17 cellular contexts compared by ENCODE assay signal in the genomic region with DNA sequence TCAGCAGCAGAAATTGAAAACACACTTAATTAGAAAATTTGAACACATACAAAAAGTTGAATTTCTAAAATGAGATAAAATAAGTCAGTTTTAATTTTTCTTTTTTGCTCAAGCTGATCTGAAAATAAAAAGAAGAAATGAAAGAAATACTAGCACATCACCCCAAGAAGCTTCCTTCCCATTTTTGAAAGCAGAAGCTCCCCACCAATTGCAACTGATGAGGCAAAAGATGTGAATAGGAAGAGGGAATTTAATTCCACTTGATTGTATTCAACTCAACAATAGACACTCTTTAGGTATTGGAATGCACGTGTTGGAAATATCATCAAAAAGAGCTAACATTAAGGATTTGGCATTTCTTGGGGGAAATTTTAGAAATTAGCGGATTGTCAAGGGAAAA.
DNase-seq lines count a peak whose midpoint lies in the region; ATAC-seq and TF ChIP-seq lines count a peak whose summit lies in the region.
"Had no signal": no experiment of that assay in that cellular context is flagged by ENCODE, and none has a peak within 500 bp of the region (broad histone marks: within the 10 kb centered on the region; RNA-seq: fewer than 3 reads in every experiment).

No MANE protein-coding gene starts in this region.

- no peak overlapping the region for H2AFZ ChIP-seq in OCI-LY3 (ENCODE audit: low read depth, low read length)

- peaks cover 35% of the 10 kb centered on the region for H3K4me1 ChIP-seq in OCI-LY3 (ENCODE audit: low read length)

- no peaks in the 10 kb centered on the region for H3K9me3 ChIP-seq in OCI-LY3 (ENCODE audit: insufficient read depth, low read length)

- DNase-seq in SKM-1 treated with dmso at 0.1 percent for 144 hours (lab: John Stamatoyannopoulos, UW; ENCODE audit: unreplicated experiment) = peak; percentile 28
- no peak for DNase-seq in SKM-1 (lab: John Stamatoyannopoulos, UW; ENCODE audit: unreplicated experiment)
- peak; percentile 36 for DNase-seq in germinal center (ENCODE audit: low spot score)
- DNase-seq in Kasumi-1 (lab: John Stamatoyannopoulos, UW) = no peak
- DNase-seq: CD4-positive, alpha-beta T cell; DND-41; GF-D8; H9; NCI-H1694; NCI-H345; NCI-H69; NK-92 treated with Interleukin-12 subunit alpha and Interleukin-12 subunit beta, amount 100 ng/mL, for 24 hours; SHP77 had no signal

- H4K20me1 ChIP-seq in OCI-LY3 (ENCODE audit: insufficient read depth, low read length) = no peaks in the 10 kb centered on the region

- no peaks in the 10 kb centered on the region for H3K27me3 ChIP-seq in OCI-LY3 (ENCODE audit: low read depth, low read length)

- H3K9ac ChIP-seq in OCI-LY3 (ENCODE audit: low read length) = 0 out of 2 replicates have a peak overlapping the region, but pooled peaks have one; percentile 42

- peak overlapping the region; percentile 22 for H3K27ac ChIP-seq in OCI-LY3 (ENCODE audit: low read length)

- H3K4me2 ChIP-seq in OCI-LY3 (ENCODE audit: low read length) = peak overlapping the region; percentile 52

- H3K36me3 ChIP-seq in OCI-LY3 (replicated peaks; ENCODE audit: low read depth, low read length) = no peaks in the 10 kb centered on the region

- no peak for TF ChIP-seq POLR2A in GM18505 (IDR thresholded peaks at IDR 0.05; ENCODE audit: borderline replicate concordance, extremely low read depth, insufficient read depth, insufficient read length)

- no peak for TF ChIP-seq CTCF in OCI-LY3 (IDR thresholded peaks at IDR 0.05; ENCODE audit: low read depth, low read length)

- no peak for ATAC-seq in GM21723 (IDR thresholded peaks at IDR 0.05; ENCODE audit: unreplicated experiment)
- ATAC-seq in GM18873 (IDR thresholded peaks at IDR 0.05; ENCODE audit: low FRiP score, unreplicated experiment) = no peak
- ATAC-seq in GM18505 (IDR thresholded peaks at IDR 0.05; ENCODE audit: unreplicated experiment) = no peak

- peak overlapping the region; percentile 39; the same call in 1 of the 2 replicates for H3K4me3 ChIP-seq in OCI-LY3 (ENCODE audit: low read length)

- H3K79me2 ChIP-seq in OCI-LY3 (ENCODE audit: low read length) = no peaks in the 10 kb centered on the region

Comparison
In these comparisons a context has a peak if more than half of its experiments do, and no peak if none do; other contexts are left out.
1. DNase-seq: peak in SKM-1 treated with dmso at 0.1 percent for 144 hours (single experiment) and germinal center (single experiment); none in SKM-1 (single experiment) and Kasumi-1 (0 of 2).